8 cellular contexts compared by ENCODE assay signal in the genomic region with DNA sequence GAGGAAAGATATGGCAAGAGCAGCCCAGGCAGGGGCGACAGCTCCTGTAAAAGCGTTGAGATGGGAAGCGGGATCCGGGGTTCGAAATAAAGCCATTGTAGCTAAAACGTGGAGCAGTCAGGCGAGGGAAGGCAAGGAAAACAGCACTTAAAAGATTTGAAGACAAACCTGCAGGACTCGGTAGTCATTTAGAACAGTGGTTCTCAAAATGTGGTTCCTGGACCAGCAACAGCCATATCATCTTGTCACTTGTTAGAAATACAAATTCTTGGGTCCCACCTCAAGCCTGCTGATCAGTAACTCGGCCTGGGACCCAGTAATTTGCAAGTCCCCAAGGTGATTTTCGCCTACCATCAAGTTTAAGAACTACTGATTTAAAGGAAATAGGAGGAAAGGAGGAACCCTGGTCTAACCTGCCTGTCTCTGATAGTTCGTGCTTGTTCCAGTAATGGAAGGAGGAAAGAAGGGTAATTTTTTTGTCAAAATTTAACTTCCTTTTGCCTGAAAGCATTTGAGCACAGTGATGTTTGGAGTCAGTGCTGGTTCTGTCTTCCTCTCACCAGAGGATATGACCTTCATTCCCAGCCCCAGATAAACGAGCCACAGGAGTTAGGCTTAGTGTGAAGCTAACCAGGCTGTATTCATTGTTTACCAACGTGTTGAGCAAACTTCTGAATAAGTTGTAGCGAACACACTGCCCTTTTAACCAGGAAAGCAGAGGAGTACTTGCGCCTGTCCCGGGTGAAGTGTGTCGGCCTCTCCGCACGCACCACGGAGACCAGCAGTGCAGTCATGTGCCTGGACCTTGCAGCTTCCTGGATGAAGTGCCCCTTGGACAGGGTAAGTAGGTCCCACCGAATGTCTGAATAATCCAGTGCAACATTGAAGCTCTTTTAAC. TPM values are rescaled to one million over a fixed set of nuclear protein-coding genes. Genes with fewer than 3 reads are reported as not detected.
DNase-seq lines count a peak whose midpoint lies in the region; ATAC-seq and TF ChIP-seq lines count a peak whose summit lies in the region.

No MANE protein-coding gene starts in this region.

- H3K56ac ChIP-seq in H9 (ENCODE audit: insufficient read length, low read depth, low read length) = no peak overlapping the region

- H2BK20ac ChIP-seq in H9 (ENCODE audit: low read depth, low read length, poor library complexity, severe bottlenecking) = no peak overlapping the region

- no peak overlapping the region for H3K4me3 Mint-ChIP-seq in H9

- peak overlapping the region; percentile 93 for H3K4me2 ChIP-seq in H9 (ENCODE audit: insufficient read depth, insufficient read length, low read length)

- peaks cover 32% of the 10 kb centered on the region for H3K36me3 ChIP-seq in SJCRH30
- no peaks in the 10 kb centered on the region for H3K36me3 ChIP-seq in gastroesophageal sphincter

- H2AFZ ChIP-seq in H9 (ENCODE audit: low read length) = no peak overlapping the region

- TF ChIP-seq POLR2A in gastroesophageal sphincter (IDR thresholded peaks at IDR 0.05) = no peak

- H3K36me3 Mint-ChIP-seq in H9 (ENCODE audit: insufficient read depth in 1 of 3, low read depth in 3 of 3) = peaks cover 34 to 44% (median 40%) of the 10 kb centered on the region in 3 experiments

- H2BK12ac ChIP-seq in H9 (ENCODE audit: insufficient read length, low read depth, low read length) = no peak overlapping the region

- H4K91ac ChIP-seq in H9 (ENCODE audit: insufficient read length, low read depth, low read length) = no peak overlapping the region

- H2BK120ac ChIP-seq in H9 (ENCODE audit: low read depth, low read length, poor library complexity, severe bottlenecking) = no peak overlapping the region

- H3K4ac ChIP-seq in H9 (ENCODE audit: low read depth, low read length) = no peak overlapping the region

- no peak for ATAC-seq in gastroesophageal sphincter
- no peak for ATAC-seq in HG03135 (IDR thresholded peaks at IDR 0.05; ENCODE audit: unreplicated experiment)
- ATAC-seq in HG03045 (IDR thresholded peaks at IDR 0.05; ENCODE audit: unreplicated experiment) = no peak

- no CpG with 5 or more reads among the region's 21 CpGs for WGBS in H9 (ENCODE audit: extremely low coverage, insufficient read length, low lambda C conversion rate)
- WGBS in gastroesophageal sphincter (ENCODE audit: low coverage in 1 of 2), 2 donors = 0 to 14% methylated on average over 10 to 20 of the region's 21 CpGs

- H3K23me2 ChIP-seq in H9 (ENCODE audit: insufficient read length, low read depth, low read length, poor library complexity, severe bottlenecking) = peaks cover 3% of the 10 kb centered on the region

- no peak for TF ChIP-seq EP300 in gastroesophageal sphincter (IDR thresholded peaks at IDR 0.05)

- H3K9me3 ChIP-seq in H9 (ENCODE audit: control insufficient read depth, low read depth, low read length) (no peaks in the 10 kb centered on the region), SJCRH30 (replicated peaks) (no peaks in the 10 kb centered on the region), gastroesophageal sphincter (no peaks in the 10 kb centered on the region)

- H3K4me1 ChIP-seq in H9 (ENCODE audit: insufficient read depth, low read length) (no peaks in the 10 kb centered on the region; the same call in 1 of the 2 replicates), SJCRH30 (peaks cover 8% of the 10 kb centered on the region), gastroesophageal sphincter (peaks cover 0 to 43% (median 21%) of the 10 kb centered on the region in 3 donors)

- H3K4me3 ChIP-seq in SJCRH30 (peak overlapping the region; percentile 86), gastroesophageal sphincter (peak overlapping the region; percentile 80 to 82), skin epidermis (peak overlapping the region; percentile 70 to 97 (median 87))

- H3K27ac ChIP-seq in H9 (ENCODE audit: insufficient read length, low read depth, low read length) = no peak overlapping the region
- peak overlapping the region; percentile 93 for H3K27ac ChIP-seq in SJCRH30
- H3K27ac ChIP-seq in gastroesophageal sphincter = peak overlapping the region in 3 of 4 donors; percentile 87 to 95 (median 94)
- H3K27ac ChIP-seq in skin epidermis = peak overlapping the region in 11 of 21 experiments; percentile 4 to 96 (median 89)

- H3K9me3 Mint-ChIP-seq in H9 = no peaks in the 10 kb centered on the region

- H2BK5ac ChIP-seq in H9 (ENCODE audit: insufficient read length, low read length) = peak overlapping the region; percentile 5

- H2BK15ac ChIP-seq in H9 (ENCODE audit: low read depth, low read length) = no peak overlapping the region

- no peak overlapping the region for H4K5ac ChIP-seq in H9 (ENCODE audit: insufficient read length, low read depth, low read length)

- H3K27me3 Mint-ChIP-seq in H9 (ENCODE audit: low read depth) = no peaks in the 10 kb centered on the region

- TF ChIP-seq CTCF in H9 (conservative IDR thresholded peaks at IDR 0.05) = no peak
- TF ChIP-seq CTCF in gastroesophageal sphincter (IDR thresholded peaks at IDR 0.05) = no peak
- TF ChIP-seq CTCF in GM10248 (IDR thresholded peaks at IDR 0.05; ENCODE audit: control extremely low read depth, extremely low read depth, low read depth, missing control alignments) = no peak

- H4K8ac ChIP-seq in H9 (replicated peaks; ENCODE audit: insufficient read length, low read depth, low read length) = no peak overlapping the region

- H3K23ac ChIP-seq in H9 (ENCODE audit: insufficient read length, low read depth, low read length) = no peak overlapping the region

- no peak overlapping the region for H3K18ac ChIP-seq in H9 (ENCODE audit: insufficient read length, low read depth, low read length)

- H3K27me3 ChIP-seq in H9 (ENCODE audit: insufficient read depth, low read length) = no peaks in the 10 kb centered on the region
- no peaks in the 10 kb centered on the region for H3K27me3 ChIP-seq in SJCRH30
- no peaks in the 10 kb centered on the region for H3K27me3 ChIP-seq in gastroesophageal sphincter

- CTCF ChIA-PET in GM10248 (lab: Yijun Ruan, JAX) = interaction anchor here (1.1 to 3.2 kb wide), 17 partner anchors 12 to 229 kb away, joined by 3 to 15 read pairs (median 4); no protein-coding TSS in a partner anchor

- H3K14ac ChIP-seq in H9 (ENCODE audit: insufficient read depth, low read length) = no peak overlapping the region

- peak overlapping the region in 1 of 3 experiments; percentile 57; a peak in 3 of 7 replicates for H3K27ac Mint-ChIP-seq in H9

- POLR2A ChIA-PET in GM10248 (lab: Yijun Ruan, JAX) = no interaction called here

- peak overlapping the region; percentile 95 for H3K9ac ChIP-seq in H9 (ENCODE audit: extremely low read depth, insufficient read length, low read length)

- H3K4me1 Mint-ChIP-seq in H9 = peaks cover 15 to 31% of the 10 kb centered on the region in 2 experiments

- H3K79me1 ChIP-seq in H9 (ENCODE audit: insufficient read depth, low read depth, low read length, poor library complexity, severe bottlenecking) = no peaks in the 10 kb centered on the region

- no peak overlapping the region for H3T11ph ChIP-seq in H9 (ENCODE audit: low read length)

- no peak overlapping the region for H2AK5ac ChIP-seq in H9 (ENCODE audit: insufficient read length, low read length)

- DNase-seq in H9 (no peak), SJCRH30 (peak in 1 of 2 experiments; percentile 17), GM10248 (ENCODE audit: extremely low spot score) (no peak)
- DNase-seq in activated effector memory CD4-positive, alpha-beta T cell treated with anti-CD3 and anti-CD28 coated beads, Interleukin-2, amount 50 U/mL, for 16 hours = no peak

- H4K20me1 ChIP-seq in H9 (ENCODE audit: control insufficient read depth, insufficient read depth, insufficient read length) = no peaks in the 10 kb centered on the region

- H3K79me2 ChIP-seq in H9 (ENCODE audit: insufficient read depth, low read length) = peaks cover 32% of the 10 kb centered on the region; the same call in 1 of the 2 replicates

RNA-seq across cellular contexts. Expression of a gene that starts 1.1 kb away (rescaled TPM):
- total RNA-seq in H9 (2021) (85.1 and 95.0 TPM in 2 replicates), gastroesophageal sphincter (1 to 10 TPM in 2 of 4 donors, under 1 TPM in 2; 0.62 to 2.2 (median 1.2) TPM)
- 75.4 and 77.1 TPM in 2 replicates for total RNA-seq in SJCRH30 (2014; rRNA removed; shearing (Covaris generic))

RNA-seq across cellular contexts. Expression of a gene that starts 1.6 kb away (rescaled TPM):
- total RNA-seq in H9 (2021) (66.9 and 70.4 TPM in 2 replicates), gastroesophageal sphincter (100 to 1,000 TPM in 1 of 4 donors, 10 to 100 TPM in 3; 76.6 to 119 (median 91.7) TPM)
- 97.8 and 99.8 TPM in 2 replicates for total RNA-seq in SJCRH30 (2014; rRNA removed; shearing (Covaris generic))

RNA-seq across cellular contexts. Expression of a gene that starts 57.6 kb away (rescaled TPM):
- total RNA-seq in H9 (2021) (0.39 and 0.90 TPM in 2 replicates), gastroesophageal sphincter (1 to 10 TPM in 1 of 4 donors, under 1 TPM in 3; 0.31 to 2.2 (median 0.54) TPM)
- 0.25 and 0.26 TPM in 2 replicates for total RNA-seq in SJCRH30 (2014; rRNA removed; shearing (Covaris generic))

Comparison
In these comparisons a context has a peak if more than half of its experiments do, and no peak if none do; other contexts are left out.
1. RNA of a gene that starts 1.1 kb away (total RNA-seq): 85.1 to 95.0 TPM in H9 and 75.4 to 77.1 TPM in SJCRH30; 0.62 to 2.2 TPM in gastroesophageal sphincter; every median in the first group is over 10 times any median in the second.
2. Peak in every context shown above with its lines, with median percentiles within 50 percentile points of each other: H3K4me3 ChIP-seq.